ENCODE assay signal across 9 cellular contexts in genomic region chr10:93072713-93073538, GRCh38. TPM values are rescaled to one million over a fixed set of nuclear protein-coding genes. Genes with fewer than 3 reads are reported as not detected.
DNase-seq lines count a peak whose midpoint lies in the region; ATAC-seq and TF ChIP-seq lines count a peak whose summit lies in the region.
"Had no signal": no experiment of that assay in that cellular context is flagged by ENCODE, and none has a peak within 500 bp of the region (broad histone marks: within the 10 kb centered on the region; RNA-seq: fewer than 3 reads in every experiment).

No MANE protein-coding gene starts in this region.

- no peaks in the 10 kb centered on the region for H3K27me3 ChIP-seq in right lobe of liver
- peaks cover 8% of the 10 kb centered on the region for H3K27me3 ChIP-seq in thoracic aorta (replicated peaks; ENCODE audit: insufficient read depth)
- no peaks in the 10 kb centered on the region for H3K27me3 ChIP-seq in SJCRH30

- peak; percentile 67 for DNase-seq in activated CD8-positive, alpha-beta memory T cell treated with anti-CD3 and anti-CD28 coated beads, Interleukin-2, amount 50 U/mL, for 48 hours
- DNase-seq in activated CD8-positive, alpha-beta memory T cell treated with anti-CD3 and anti-CD28 coated beads, Interleukin-2, amount 50 U/mL, for 4 hours = no peak
- DNase-seq in activated T-cell treated with anti-CD3 and anti-CD28 coated beads, Interleukin-2, amount 50 U/mL, for 72 hours = no peak
- DNase-seq in right lobe of liver = no peak
- no peak for DNase-seq in thoracic aorta (ENCODE audit: low spot score)
- DNase-seq in SJCRH30 = no peak
- DNase-seq in NCI-H1105 (lab: John Stamatoyannopoulos, UW) = no peak
- DNase-seq: T1000 had no signal

- intact Hi-C loops in right lobe of liver (cut with DNase I) = no loop called here

- H3K4me1 ChIP-seq in right lobe of liver (peaks cover 0 to 68% (median 11%) of the 10 kb centered on the region in 4 donors), thoracic aorta (ENCODE audit: control insufficient read depth in 1 of 2, low read depth in 2 of 2) (peaks cover 33 to 48% of the 10 kb centered on the region in 2 donors), SJCRH30 (no peaks in the 10 kb centered on the region)

- H3K27me3 Mint-ChIP-seq in activated T-cell treated with anti-CD3 and anti-CD28 coated beads, Interleukin-2, amount 50 U/mL, for 72 hours (ENCODE audit: low read depth) = peaks cover 89% of the 10 kb centered on the region

- TF ChIP-seq POLR2A in right lobe of liver (IDR thresholded peaks at IDR 0.05) = no peak

- H3K4me3 ChIP-seq in right lobe of liver (peak overlapping the region; percentile 36 to 76 (median 49)), thoracic aorta (peak overlapping the region; percentile 74), SJCRH30 (no peak overlapping the region)

- peaks cover 40% of the 10 kb centered on the region for H3K4me1 Mint-ChIP-seq in activated T-cell treated with anti-CD3 and anti-CD28 coated beads, Interleukin-2, amount 50 U/mL, for 72 hours (ENCODE audit: low read depth)

- ATAC-seq in activated T-cell treated with anti-CD3 and anti-CD28 coated beads, Interleukin-2, amount 50 U/mL, for 72 hours (replicated peaks in 1 of 2) = peak in 1 of 2 donors; percentile 25
- ATAC-seq in right lobe of liver (peak in 2 of 4 donors; percentile 2 to 8), thoracic aorta (ENCODE audit: insufficient number of reproducible peaks, low FRiP score, low read depth) (no peak), HG03565 (IDR thresholded peaks at IDR 0.05; ENCODE audit: unreplicated experiment) (no peak)

- WGBS in right lobe of liver (ENCODE audit: insufficient coverage, low coverage, low lambda C conversion rate, missing lambda C conversion rate) = 4% methylated on average over 12 of the region's 34 CpGs

- no peaks in the 10 kb centered on the region for H3K36me3 ChIP-seq in right lobe of liver
- H3K36me3 ChIP-seq in thoracic aorta = no peaks in the 10 kb centered on the region
- no peaks in the 10 kb centered on the region for H3K36me3 ChIP-seq in SJCRH30

- TF ChIP-seq CTCF in right lobe of liver (IDR thresholded peaks at IDR 0.05) = no peak
- no peak for TF ChIP-seq CTCF in thoracic aorta (IDR thresholded peaks at IDR 0.05)

- H3K36me3 Mint-ChIP-seq in activated T-cell treated with anti-CD3 and anti-CD28 coated beads, Interleukin-2, amount 50 U/mL, for 72 hours (ENCODE audit: insufficient read depth in 2 of 2) = no peaks in the 10 kb centered on the region

- H3K27ac ChIP-seq in right lobe of liver = peak overlapping the region in 2 of 3 donors; percentile 53 to 84
- H3K27ac ChIP-seq in thoracic aorta = no peak overlapping the region
- no peak overlapping the region for H3K27ac ChIP-seq in SJCRH30

- peak overlapping the region; percentile 18 to 56 for H3K4me3 Mint-ChIP-seq in activated T-cell treated with anti-CD3 and anti-CD28 coated beads, Interleukin-2, amount 50 U/mL, for 72 hours

- H3K9me3 ChIP-seq in right lobe of liver (no peaks in the 10 kb centered on the region), thoracic aorta (no peaks in the 10 kb centered on the region), SJCRH30 (replicated peaks) (no peaks in the 10 kb centered on the region)

- H3K9me3 Mint-ChIP-seq in activated T-cell treated with anti-CD3 and anti-CD28 coated beads, Interleukin-2, amount 50 U/mL, for 72 hours = no peaks in the 10 kb centered on the region

- no peak overlapping the region for H3K27ac Mint-ChIP-seq in activated T-cell treated with anti-CD3 and anti-CD28 coated beads, Interleukin-2, amount 50 U/mL, for 72 hours

RNA-seq across cellular contexts. Expression of gene CYP26A1, which starts 0.8 kb away (rescaled TPM):
- total RNA-seq in activated T-cell treated with anti-CD3 and anti-CD28 coated beads, Interleukin-2, amount 50 U/mL, for 72 hours = not detected
- total RNA-seq in right lobe of liver = 10 to 100 TPM in 3 of 6 experiments, under 1 TPM in 1, not detected in 2; 0.95 to 53.1 (median 12.6) TPM
- not detected for total RNA-seq in thoracic aorta
- not detected in 2 replicates for total RNA-seq in SJCRH30 (2014; rRNA removed; shearing (Covaris generic))

RNA-seq across cellular contexts. Expression of gene CYP26C1, which starts 12.3 kb away (rescaled TPM):
- under 1 TPM in 1 of 2 donors, not detected in 1; 0.05 TPM for total RNA-seq in activated T-cell treated with anti-CD3 and anti-CD28 coated beads, Interleukin-2, amount 50 U/mL, for 72 hours
- total RNA-seq in right lobe of liver (under 1 TPM in 3 of 6 experiments, not detected in 3; 0.07 to 0.12 (median 0.10) TPM), thoracic aorta (under 1 TPM in 1 of 2 donors, not detected in 1; 0.35 TPM)
- total RNA-seq in SJCRH30 (2014; rRNA removed; shearing (Covaris generic)) = not detected in 2 replicates

Comparison
In these comparisons a context has a peak if more than half of its experiments do, and no peak if none do; other contexts are left out.
1. H3K27ac ChIP-seq: peak in right lobe of liver (2 of 3); none in thoracic aorta (0 of 2) and SJCRH30 (single experiment).